2 cellular contexts compared by ENCODE assay signal in the genomic region with DNA sequence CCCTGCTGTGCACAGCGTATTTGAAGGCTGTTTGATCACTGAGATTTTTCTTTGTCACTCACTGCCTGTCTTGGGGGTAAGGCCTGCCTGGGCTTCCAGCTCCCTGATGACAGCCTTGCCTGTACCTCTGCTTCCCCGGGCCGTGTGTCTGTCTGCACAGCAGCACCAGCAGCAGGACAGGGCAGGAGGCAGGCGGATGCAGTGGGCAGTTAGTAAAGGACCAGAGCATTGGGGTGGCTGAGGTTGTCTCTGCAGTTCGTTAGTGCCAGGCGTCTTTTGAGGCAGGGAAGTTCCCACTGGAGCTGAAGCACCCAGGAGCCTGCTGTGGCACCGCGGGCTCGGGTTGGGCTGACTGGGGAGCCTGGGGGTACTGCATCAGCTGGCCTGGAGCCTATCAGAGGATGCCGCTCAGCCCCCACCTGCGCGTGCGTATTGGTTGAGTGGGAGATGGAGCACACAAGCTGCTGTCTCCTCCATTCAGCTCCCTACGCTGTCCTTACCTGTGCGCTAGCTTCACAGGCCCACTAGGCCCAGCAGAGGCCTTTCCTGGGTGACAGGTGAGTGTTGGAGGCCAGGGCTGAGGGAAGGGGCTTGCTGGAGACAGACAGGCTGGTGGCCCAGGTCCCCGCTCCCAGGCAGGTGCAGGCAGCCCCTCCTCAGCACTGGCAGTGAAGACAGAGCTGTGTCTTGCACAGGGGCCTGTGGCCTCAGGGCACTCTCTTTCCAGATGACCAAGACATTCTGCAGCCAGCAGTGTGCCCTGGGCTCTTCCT.
TF ChIP-seq lines count a peak whose summit lies in the region.

No MANE protein-coding gene starts in this region.

TF ChIP-seq in A549, 52 proteins besides CTCF, POLR2A, EP300 and RAD21:
- TF ChIP-seq, protein P1, sequence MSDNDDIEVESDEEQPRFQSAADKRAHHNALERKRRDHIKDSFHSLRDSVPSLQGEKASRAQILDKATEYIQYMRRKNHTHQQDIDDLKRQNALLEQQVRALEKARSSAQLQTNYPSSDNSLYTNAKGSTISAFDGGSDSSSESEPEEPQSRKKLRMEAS (IDR thresholded peaks at IDR 0.05): no peak
- TF ChIP-seq FOSB (CRISPR knock-in tag; IDR thresholded peaks at IDR 0.05) (no peak), TFCP2L1 (CRISPR knock-in tag; IDR thresholded peaks at IDR 0.05) (no peak), EHMT2 (IDR thresholded peaks at IDR 0.05; ENCODE audit: low read depth) (no peak), NR3C1 (IDR thresholded peaks at IDR 0.05) (no peak), ZNF302 (CRISPR knock-in tag; IDR thresholded peaks at IDR 0.05) (no peak), PBX3 (IDR thresholded peaks at IDR 0.05) (no peak), RFX5 (IDR thresholded peaks at IDR 0.05) (no peak), EHF (CRISPR knock-in tag; IDR thresholded peaks at IDR 0.05) (no peak), ELK1 (IDR thresholded peaks at IDR 0.05; ENCODE audit: low read depth, low read length) (no peak), ZC3H11A (IDR thresholded peaks at IDR 0.05) (no peak), RCOR1 (IDR thresholded peaks at IDR 0.05; ENCODE audit: low read depth, low read length) (no peak), MYC (IDR thresholded peaks at IDR 0.05; ENCODE audit: borderline replicate concordance, low read length) (no peak), HEYL (CRISPR knock-in tag; IDR thresholded peaks at IDR 0.05) (no peak), BHLHE40 (IDR thresholded peaks at IDR 0.05; ENCODE audit: low read depth, low read length) (no peak), KDM5A (IDR thresholded peaks at IDR 0.05) (no peak), ATOH8 (CRISPR knock-in tag; IDR thresholded peaks at IDR 0.05; ENCODE audit: low read depth) (no peak)
- TF ChIP-seq, protein P2, sequence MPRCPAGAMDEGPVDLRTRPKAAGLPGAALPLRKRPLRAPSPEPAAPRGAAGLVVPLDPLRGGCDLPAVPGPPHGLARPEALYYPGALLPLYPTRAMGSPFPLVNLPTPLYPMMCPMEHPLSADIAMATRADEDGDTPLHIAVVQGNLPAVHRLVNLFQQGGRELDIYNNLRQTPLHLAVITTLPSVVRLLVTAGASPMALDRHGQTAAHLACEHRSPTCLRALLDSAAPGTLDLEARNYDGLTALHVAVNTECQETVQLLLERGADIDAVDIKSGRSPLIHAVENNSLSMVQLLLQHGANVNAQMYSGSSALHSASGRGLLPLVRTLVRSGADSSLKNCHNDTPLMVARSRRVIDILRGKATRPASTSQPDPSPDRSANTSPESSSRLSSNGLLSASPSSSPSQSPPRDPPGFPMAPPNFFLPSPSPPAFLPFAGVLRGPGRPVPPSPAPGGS (IDR thresholded peaks at IDR 0.05): no peak
- TF ChIP-seq, protein P3, sequence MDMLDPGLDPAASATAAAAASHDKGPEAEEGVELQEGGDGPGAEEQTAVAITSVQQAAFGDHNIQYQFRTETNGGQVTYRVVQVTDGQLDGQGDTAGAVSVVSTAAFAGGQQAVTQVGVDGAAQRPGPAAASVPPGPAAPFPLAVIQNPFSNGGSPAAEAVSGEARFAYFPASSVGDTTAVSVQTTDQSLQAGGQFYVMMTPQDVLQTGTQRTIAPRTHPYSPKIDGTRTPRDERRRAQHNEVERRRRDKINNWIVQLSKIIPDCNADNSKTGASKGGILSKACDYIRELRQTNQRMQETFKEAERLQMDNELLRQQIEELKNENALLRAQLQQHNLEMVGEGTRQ (IDR thresholded peaks at IDR 0.05): no peak
- TF ChIP-seq, protein P4, sequence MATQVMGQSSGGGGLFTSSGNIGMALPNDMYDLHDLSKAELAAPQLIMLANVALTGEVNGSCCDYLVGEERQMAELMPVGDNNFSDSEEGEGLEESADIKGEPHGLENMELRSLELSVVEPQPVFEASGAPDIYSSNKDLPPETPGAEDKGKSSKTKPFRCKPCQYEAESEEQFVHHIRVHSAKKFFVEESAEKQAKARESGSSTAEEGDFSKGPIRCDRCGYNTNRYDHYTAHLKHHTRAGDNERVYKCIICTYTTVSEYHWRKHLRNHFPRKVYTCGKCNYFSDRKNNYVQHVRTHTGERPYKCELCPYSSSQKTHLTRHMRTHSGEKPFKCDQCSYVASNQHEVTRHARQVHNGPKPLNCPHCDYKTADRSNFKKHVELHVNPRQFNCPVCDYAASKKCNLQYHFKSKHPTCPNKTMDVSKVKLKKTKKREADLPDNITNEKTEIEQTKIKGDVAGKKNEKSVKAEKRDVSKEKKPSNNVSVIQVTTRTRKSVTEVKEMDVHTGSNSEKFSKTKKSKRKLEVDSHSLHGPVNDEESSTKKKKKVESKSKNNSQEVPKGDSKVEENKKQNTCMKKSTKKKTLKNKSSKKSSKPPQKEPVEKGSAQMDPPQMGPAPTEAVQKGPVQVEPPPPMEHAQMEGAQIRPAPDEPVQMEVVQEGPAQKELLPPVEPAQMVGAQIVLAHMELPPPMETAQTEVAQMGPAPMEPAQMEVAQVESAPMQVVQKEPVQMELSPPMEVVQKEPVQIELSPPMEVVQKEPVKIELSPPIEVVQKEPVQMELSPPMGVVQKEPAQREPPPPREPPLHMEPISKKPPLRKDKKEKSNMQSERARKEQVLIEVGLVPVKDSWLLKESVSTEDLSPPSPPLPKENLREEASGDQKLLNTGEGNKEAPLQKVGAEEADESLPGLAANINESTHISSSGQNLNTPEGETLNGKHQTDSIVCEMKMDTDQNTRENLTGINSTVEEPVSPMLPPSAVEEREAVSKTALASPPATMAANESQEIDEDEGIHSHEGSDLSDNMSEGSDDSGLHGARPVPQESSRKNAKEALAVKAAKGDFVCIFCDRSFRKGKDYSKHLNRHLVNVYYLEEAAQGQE (IDR thresholded peaks at IDR 0.05): no peak
TF ChIP-seq in A549: peak in this region for 0.

TF ChIP-seq in WTC11, 78 proteins besides CTCF, POLR2A, EP300 and RAD21:
- TF ChIP-seq ZNF219 (CRISPR knock-in tag; IDR thresholded peaks at IDR 0.05; ENCODE audit: borderline replicate concordance) (no peak), TCF7 (CRISPR knock-in tag; IDR thresholded peaks at IDR 0.05; ENCODE audit: low read depth) (0 out of 2 replicates have a peak, but pooled peaks have one; percentile 44)
- TF ChIP-seq, protein P5, sequence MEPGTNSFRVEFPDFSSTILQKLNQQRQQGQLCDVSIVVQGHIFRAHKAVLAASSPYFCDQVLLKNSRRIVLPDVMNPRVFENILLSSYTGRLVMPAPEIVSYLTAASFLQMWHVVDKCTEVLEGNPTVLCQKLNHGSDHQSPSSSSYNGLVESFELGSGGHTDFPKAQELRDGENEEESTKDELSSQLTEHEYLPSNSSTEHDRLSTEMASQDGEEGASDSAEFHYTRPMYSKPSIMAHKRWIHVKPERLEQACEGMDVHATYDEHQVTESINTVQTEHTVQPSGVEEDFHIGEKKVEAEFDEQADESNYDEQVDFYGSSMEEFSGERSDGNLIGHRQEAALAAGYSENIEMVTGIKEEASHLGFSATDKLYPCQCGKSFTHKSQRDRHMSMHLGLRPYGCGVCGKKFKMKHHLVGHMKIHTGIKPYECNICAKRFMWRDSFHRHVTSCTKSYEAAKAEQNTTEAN (CRISPR knock-in tag; IDR thresholded peaks at IDR 0.05): 0 out of 2 replicates have a peak, but pooled peaks have one; percentile 31
